ENCODE assay signal across 8 cellular contexts in genomic region chr19:54463531-54464043, GRCh38. TPM values are rescaled to one million over a fixed set of nuclear protein-coding genes. Genes with fewer than 3 reads are reported as not detected.
DNase-seq lines count a peak whose midpoint lies in the region; ATAC-seq and TF ChIP-seq lines count a peak whose summit lies in the region.

TSS of gene LENG9 (minus strand) at chr19:54463778. CDS start at chr19:54463526, 252 bp downstream.

- H3K4me3 Mint-ChIP-seq in activated T-cell treated with anti-CD3 and anti-CD28 coated beads, Interleukin-2, amount 50 U/mL, for 24 hours = peak within 1 kb of the TSS; percentile 80

- H2AFZ ChIP-seq in OCI-LY7 (ENCODE audit: low read length) = peak within 1 kb of the TSS; percentile 84

- POLR2A ChIA-PET in OCI-LY7 (lab: Charles Lee) = no interaction called here

- H3K4me1 ChIP-seq in HUES48 (ENCODE audit: control insufficient read depth, insufficient read depth, low read length) = no peaks in the 10 kb centered on the region
- peaks cover 20% of the 10 kb centered on the region for H3K4me1 ChIP-seq in OCI-LY7 (ENCODE audit: insufficient read depth, low read length, poor library complexity, severe bottlenecking)
- peaks cover 32 to 51% of the 10 kb centered on the region in 2 donors for H3K4me1 ChIP-seq in mucosa of rectum (ENCODE audit: control insufficient read depth in 2 of 2, insufficient read depth in 2 of 2, low read length in 2 of 2)

- no TSS peak for BruUV-seq in OCI-LY7 (replicated peaks; lab: Mats Ljungman, UMichigan)

- peaks cover 19% of the 10 kb centered on the region for H3K27me3 Mint-ChIP-seq in activated T-cell treated with anti-CD3 and anti-CD28 coated beads, Interleukin-2, amount 50 U/mL, for 24 hours

- CTCF ChIA-PET in OCI-LY7 (lab: Charles Lee; ENCODE audit: unreplicated experiment) = no interaction called here

- H3K9me3 Mint-ChIP-seq in activated T-cell treated with anti-CD3 and anti-CD28 coated beads, Interleukin-2, amount 50 U/mL, for 24 hours = no peaks in the 10 kb centered on the region

- peak; percentile 72 for TF ChIP-seq POLR2A in erythroblast (IDR thresholded peaks at IDR 0.05; ENCODE audit: low read length)

- peak; percentile 54 for ATAC-seq in GM21447 (IDR thresholded peaks at IDR 0.05; ENCODE audit: unreplicated experiment)

- H3K27ac ChIP-seq in HUES48 (ENCODE audit: low read depth, low read length) (peak within 1 kb of the TSS; percentile 99), OCI-LY7 (ENCODE audit: low read depth, low read length, poor library complexity, severe bottlenecking) (peak within 1 kb of the TSS; percentile 92), mucosa of rectum (ENCODE audit: low read depth in 2 of 2, low read length in 2 of 2) (peak within 1 kb of the TSS; percentile 99)

- H3K36me3 Mint-ChIP-seq in activated T-cell treated with anti-CD3 and anti-CD28 coated beads, Interleukin-2, amount 50 U/mL, for 24 hours (ENCODE audit: low read depth) = peaks cover 46% of the 10 kb centered on the region

- peak; percentile 78 for DNase-seq in D341Med (ENCODE audit: low spot score)
- peak; percentile 99 for DNase-seq in OCI-LY7 (ENCODE audit: low spot score)
- DNase-seq in activated T-cell treated with anti-CD3 and anti-CD28 coated beads, Interleukin-2, amount 50 U/mL, for 24 hours = peak; percentile 94
- peak; percentile 94 to 98 for DNase-seq in erythroblast (lab: John Stamatoyannopoulos, UW)
- peak; percentile 82 to 85 for DNase-seq in stimulated activated CD8-positive, alpha-beta memory T cell treated with anti-CD3 and anti-CD28 coated beads, Interleukin-4, amount 100 ng/mL, for 4 hours (ENCODE audit: low read depth in 2 of 2, low spot score in 1 of 2)

- H3K9me2 ChIP-seq in OCI-LY7 (ENCODE audit: insufficient read depth, low read length) = no peaks in the 10 kb centered on the region

- H3K4me2 ChIP-seq in OCI-LY7 (ENCODE audit: low read length) = peak within 1 kb of the TSS; percentile 88

- H3K4me3 ChIP-seq in HUES48 (ENCODE audit: low read depth, low read length) (peak within 1 kb of the TSS; percentile 78), OCI-LY7 (ENCODE audit: low read depth, low read length, poor library complexity, severe bottlenecking) (peak within 1 kb of the TSS; percentile 76), mucosa of rectum (ENCODE audit: low read length in 2 of 2) (peak within 1 kb of the TSS; percentile 73 to 76)

- intact Hi-C loops in OCI-LY7 (cut with micrococcal nuclease; ENCODE audit: unreplicated experiment) = loop anchor here (1.0 kb wide), 1 partner anchor 14 kb away; the partner anchor contains the start of gene LENG8

- H3K4me1 Mint-ChIP-seq in activated T-cell treated with anti-CD3 and anti-CD28 coated beads, Interleukin-2, amount 50 U/mL, for 24 hours (ENCODE audit: low read depth) = peaks cover 32% of the 10 kb centered on the region

- peaks cover 34% of the 10 kb centered on the region for H3K36me3 ChIP-seq in HUES48 (ENCODE audit: control insufficient read depth, insufficient read depth, low read length)
- peaks cover 39% of the 10 kb centered on the region for H3K36me3 ChIP-seq in OCI-LY7 (ENCODE audit: insufficient read depth, low read length)
- H3K36me3 ChIP-seq in mucosa of rectum (ENCODE audit: control insufficient read depth in 2 of 2, insufficient read depth in 2 of 2, low read length in 2 of 2) = peaks cover 23% of the 10 kb centered on the region in 2 donors

- no peak for TF ChIP-seq CTCF in OCI-LY7 (conservative IDR thresholded peaks at IDR 0.05; ENCODE audit: low read length)

- H3K27ac Mint-ChIP-seq in activated T-cell treated with anti-CD3 and anti-CD28 coated beads, Interleukin-2, amount 50 U/mL, for 24 hours = peak within 1 kb of the TSS; percentile 95

- H3K9ac ChIP-seq in HUES48 (ENCODE audit: low read depth, low read length) (peak within 1 kb of the TSS; percentile 77), mucosa of rectum (ENCODE audit: low read depth in 1 of 2, low read length in 2 of 2) (peak within 1 kb of the TSS; percentile 84 to 94)

- H3K9me3 ChIP-seq in HUES48 (ENCODE audit: control insufficient read depth, insufficient read depth, low read length) (no peaks in the 10 kb centered on the region), OCI-LY7 (ENCODE audit: low read length) (no peaks in the 10 kb centered on the region), mucosa of rectum (ENCODE audit: control insufficient read depth in 2 of 2, low read length in 2 of 2) (no peaks in the 10 kb centered on the region)

- H3K27me3 ChIP-seq in HUES48 (ENCODE audit: control insufficient read depth, insufficient read depth, low read length) = 0 out of 2 replicates have a peak, but pooled peaks cover 4% of the 10 kb centered on the region
- no peaks in the 10 kb centered on the region for H3K27me3 ChIP-seq in mucosa of rectum (ENCODE audit: control insufficient read depth in 2 of 2, insufficient read depth in 2 of 2, low read length in 2 of 2)

- H3K79me2 ChIP-seq in OCI-LY7 (ENCODE audit: insufficient read depth, low read depth, low read length) = no peaks in the 10 kb centered on the region

- H4K20me1 ChIP-seq in OCI-LY7 (ENCODE audit: insufficient read depth, low read length) = no peaks in the 10 kb centered on the region; the same call in 1 of the 2 replicates

RNA-seq across cellular contexts. Expression of gene LENG9, which starts in this region (rescaled TPM):
- total RNA-seq in OCI-LY7 (2014; rRNA removed; shearing (Covaris generic)) = 4.1 and 6.0 TPM in 2 replicates
- total RNA-seq in OCI-LY7 (2022) = 1.8 and 3.6 TPM in 2 replicates

Comparison
In these comparisons a context has a peak if more than half of its experiments do, and no peak if none do; other contexts are left out.
1. Peak in every context shown above with its lines: DNase-seq, ATAC-seq, H3K4me3 ChIP-seq and H3K27ac ChIP-seq.